Comparison of ENCODE assay signal across 1 cellular context in the genomic region with DNA sequence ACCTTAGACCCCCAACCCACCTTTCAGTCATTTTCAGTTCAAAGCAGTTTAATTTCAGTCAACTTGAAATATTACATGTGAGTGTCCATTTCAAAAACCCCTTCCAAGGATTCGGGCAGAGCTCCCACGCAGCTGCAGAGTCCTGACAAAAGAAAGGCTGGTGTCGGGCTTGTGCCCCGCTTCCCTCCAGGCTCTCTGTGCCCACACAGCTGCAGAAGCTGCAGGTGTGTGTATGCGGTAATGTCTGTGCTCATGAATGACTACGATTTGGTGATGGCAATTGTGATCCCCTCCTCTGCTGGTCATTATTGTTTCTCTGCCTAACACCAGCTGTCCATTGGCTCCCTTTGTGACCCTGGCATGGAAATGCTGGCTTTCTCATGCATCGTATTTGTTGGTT.
TF ChIP-seq lines count a peak whose summit lies in the region.

No MANE protein-coding gene starts in this region.

TF ChIP-seq in GM23338, 12 proteins besides CTCF, POLR2A, EP300 and RAD21 (continued from another document):
- TF ChIP-seq, protein P1, sequence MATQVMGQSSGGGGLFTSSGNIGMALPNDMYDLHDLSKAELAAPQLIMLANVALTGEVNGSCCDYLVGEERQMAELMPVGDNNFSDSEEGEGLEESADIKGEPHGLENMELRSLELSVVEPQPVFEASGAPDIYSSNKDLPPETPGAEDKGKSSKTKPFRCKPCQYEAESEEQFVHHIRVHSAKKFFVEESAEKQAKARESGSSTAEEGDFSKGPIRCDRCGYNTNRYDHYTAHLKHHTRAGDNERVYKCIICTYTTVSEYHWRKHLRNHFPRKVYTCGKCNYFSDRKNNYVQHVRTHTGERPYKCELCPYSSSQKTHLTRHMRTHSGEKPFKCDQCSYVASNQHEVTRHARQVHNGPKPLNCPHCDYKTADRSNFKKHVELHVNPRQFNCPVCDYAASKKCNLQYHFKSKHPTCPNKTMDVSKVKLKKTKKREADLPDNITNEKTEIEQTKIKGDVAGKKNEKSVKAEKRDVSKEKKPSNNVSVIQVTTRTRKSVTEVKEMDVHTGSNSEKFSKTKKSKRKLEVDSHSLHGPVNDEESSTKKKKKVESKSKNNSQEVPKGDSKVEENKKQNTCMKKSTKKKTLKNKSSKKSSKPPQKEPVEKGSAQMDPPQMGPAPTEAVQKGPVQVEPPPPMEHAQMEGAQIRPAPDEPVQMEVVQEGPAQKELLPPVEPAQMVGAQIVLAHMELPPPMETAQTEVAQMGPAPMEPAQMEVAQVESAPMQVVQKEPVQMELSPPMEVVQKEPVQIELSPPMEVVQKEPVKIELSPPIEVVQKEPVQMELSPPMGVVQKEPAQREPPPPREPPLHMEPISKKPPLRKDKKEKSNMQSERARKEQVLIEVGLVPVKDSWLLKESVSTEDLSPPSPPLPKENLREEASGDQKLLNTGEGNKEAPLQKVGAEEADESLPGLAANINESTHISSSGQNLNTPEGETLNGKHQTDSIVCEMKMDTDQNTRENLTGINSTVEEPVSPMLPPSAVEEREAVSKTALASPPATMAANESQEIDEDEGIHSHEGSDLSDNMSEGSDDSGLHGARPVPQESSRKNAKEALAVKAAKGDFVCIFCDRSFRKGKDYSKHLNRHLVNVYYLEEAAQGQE (IDR thresholded peaks at IDR 0.05; ENCODE audit: unreplicated experiment) = no peak
- TF ChIP-seq ZNF114 (CRISPR knock-in tag; IDR thresholded peaks at IDR 0.05) (no peak), EZH2phosphoT487 (IDR thresholded peaks at IDR 0.05; ENCODE audit: unreplicated experiment) (no peak), STAT1 (IDR thresholded peaks at IDR 0.05; ENCODE audit: unreplicated experiment) (no peak), ZNF331 (CRISPR knock-in tag; IDR thresholded peaks at IDR 0.05; ENCODE audit: low read depth) (no peak)
- TF ChIP-seq, protein P2, sequence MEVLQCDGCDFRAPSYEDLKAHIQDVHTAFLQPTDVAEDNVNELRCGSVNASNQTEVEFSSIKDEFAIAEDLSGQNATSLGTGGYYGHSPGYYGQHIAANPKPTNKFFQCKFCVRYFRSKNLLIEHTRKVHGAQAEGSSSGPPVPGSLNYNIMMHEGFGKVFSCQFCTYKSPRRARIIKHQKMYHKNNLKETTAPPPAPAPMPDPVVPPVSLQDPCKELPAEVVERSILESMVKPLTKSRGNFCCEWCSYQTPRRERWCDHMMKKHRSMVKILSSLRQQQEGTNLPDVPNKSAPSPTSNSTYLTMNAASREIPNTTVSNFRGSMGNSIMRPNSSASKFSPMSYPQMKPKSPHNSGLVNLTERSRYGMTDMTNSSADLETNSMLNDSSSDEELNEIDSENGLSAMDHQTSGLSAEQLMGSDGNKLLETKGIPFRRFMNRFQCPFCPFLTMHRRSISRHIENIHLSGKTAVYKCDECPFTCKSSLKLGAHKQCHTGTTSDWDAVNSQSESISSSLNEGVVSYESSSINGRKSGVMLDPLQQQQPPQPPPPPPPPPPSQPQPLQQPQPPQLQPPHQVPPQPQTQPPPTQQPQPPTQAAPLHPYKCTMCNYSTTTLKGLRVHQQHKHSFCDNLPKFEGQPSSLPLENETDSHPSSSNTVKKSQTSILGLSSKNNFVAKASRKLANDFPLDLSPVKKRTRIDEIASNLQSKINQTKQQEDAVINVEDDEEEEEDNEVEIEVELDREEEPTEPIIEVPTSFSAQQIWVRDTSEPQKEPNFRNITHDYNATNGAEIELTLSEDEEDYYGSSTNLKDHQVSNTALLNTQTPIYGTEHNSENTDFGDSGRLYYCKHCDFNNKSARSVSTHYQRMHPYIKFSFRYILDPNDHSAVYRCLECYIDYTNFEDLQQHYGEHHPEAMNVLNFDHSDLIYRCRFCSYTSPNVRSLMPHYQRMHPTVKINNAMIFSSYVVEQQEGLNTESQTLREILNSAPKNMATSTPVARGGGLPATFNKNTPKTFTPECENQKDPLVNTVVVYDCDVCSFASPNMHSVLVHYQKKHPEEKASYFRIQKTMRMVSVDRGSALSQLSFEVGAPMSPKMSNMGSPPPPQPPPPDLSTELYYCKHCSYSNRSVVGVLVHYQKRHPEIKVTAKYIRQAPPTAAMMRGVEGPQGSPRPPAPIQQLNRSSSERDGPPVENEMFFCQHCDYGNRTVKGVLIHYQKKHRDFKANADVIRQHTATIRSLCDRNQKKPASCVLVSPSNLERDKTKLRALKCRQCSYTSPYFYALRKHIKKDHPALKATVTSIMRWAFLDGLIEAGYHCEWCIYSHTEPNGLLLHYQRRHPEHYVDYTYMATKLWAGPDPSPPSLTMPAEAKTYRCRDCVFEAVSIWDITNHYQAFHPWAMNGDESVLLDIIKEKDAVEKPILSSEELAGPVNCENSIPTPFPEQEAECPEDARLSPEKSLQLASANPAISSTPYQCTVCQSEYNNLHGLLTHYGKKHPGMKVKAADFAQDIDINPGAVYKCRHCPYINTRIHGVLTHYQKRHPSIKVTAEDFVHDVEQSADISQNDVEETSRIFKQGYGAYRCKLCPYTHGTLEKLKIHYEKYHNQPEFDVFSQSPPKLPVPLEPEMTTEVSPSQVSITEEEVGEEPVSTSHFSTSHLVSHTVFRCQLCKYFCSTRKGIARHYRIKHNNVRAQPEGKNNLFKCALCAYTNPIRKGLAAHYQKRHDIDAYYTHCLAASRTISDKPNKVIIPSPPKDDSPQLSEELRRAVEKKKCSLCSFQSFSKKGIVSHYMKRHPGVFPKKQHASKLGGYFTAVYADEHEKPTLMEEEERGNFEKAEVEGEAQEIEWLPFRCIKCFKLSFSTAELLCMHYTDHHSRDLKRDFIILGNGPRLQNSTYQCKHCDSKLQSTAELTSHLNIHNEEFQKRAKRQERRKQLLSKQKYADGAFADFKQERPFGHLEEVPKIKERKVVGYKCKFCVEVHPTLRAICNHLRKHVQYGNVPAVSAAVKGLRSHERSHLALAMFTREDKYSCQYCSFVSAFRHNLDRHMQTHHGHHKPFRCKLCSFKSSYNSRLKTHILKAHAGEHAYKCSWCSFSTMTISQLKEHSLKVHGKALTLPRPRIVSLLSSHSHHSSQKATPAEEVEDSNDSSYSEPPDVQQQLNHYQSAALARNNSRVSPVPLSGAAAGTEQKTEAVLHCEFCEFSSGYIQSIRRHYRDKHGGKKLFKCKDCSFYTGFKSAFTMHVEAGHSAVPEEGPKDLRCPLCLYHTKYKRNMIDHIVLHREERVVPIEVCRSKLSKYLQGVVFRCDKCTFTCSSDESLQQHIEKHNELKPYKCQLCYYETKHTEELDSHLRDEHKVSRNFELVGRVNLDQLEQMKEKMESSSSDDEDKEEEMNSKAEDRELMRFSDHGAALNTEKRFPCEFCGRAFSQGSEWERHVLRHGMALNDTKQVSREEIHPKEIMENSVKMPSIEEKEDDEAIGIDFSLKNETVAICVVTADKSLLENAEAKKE (CRISPR knock-in tag; IDR thresholded peaks at IDR 0.05) = no peak
